ENCODE assay signal across 8 cellular contexts in the genomic region with DNA sequence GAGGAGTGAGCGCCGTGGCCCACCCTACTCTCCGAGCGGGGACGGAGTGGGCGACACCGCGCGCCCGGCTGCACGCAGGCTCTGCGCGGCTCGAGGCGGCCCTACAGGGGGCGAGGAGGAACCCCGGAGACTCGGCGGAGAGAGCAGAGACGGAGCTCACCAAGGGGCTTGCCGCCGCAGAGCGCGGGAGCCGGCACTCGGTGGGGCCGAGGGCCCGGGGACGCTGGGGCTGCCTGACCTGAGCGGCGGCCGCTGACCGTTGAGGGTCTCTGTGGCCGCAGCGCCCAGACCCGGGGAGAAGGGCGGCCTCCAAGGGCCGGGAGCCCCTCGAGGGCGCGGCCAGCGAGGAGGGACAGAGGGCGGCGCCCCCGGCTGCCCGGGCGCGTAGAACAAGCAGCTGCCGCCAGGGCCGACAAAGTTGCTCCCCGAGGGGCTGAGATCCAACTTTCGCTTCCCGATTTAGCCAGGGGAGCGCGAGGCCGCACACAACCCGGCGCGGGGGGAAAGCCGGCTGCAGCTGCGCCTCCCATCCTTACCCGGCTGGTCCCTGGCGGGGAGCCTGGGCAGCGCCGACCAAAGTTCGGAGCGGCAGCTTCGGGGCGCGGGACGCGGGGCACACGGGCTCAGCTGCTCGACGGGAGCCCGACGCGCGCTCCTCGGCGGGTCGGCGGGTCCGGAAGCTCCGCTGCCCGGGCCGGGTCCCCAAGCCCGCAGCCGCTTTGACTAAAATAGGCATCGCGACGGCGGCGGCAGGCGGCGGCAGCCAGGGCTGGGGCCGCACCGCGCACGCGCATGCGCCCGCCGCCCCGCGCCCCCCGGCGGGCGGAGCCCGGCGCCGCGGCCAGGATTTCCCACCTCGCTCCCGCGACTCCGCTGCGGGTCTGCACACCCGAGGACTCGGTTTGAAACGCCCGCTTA. TPM values are rescaled to one million over a fixed set of nuclear protein-coding genes. Genes with fewer than 3 reads are reported as not detected.
DNase-seq lines count a peak whose midpoint lies in the region; ATAC-seq, FAIRE-seq and TF ChIP-seq lines count a peak whose summit lies in the region.

No MANE protein-coding gene starts in this region.

- H3K79me2 ChIP-seq in SK-N-SH (ENCODE audit: insufficient read depth), result peaks cover 28% of the 10 kb centered on the region

- H3K27me3 Mint-ChIP-seq in Caco-2 (ENCODE audit: insufficient read depth, unreplicated experiment) (peaks cover 10% of the 10 kb centered on the region), chondrocyte (ENCODE audit: low read depth) (no peaks in the 10 kb centered on the region)

- H2AFZ ChIP-seq in SK-N-SH (ENCODE audit: low read depth), result peak overlapping the region; percentile 98

- H3K9me3 Mint-ChIP-seq in Caco-2 (ENCODE audit: unreplicated experiment), result no peaks in the 10 kb centered on the region
- no peaks in the 10 kb centered on the region for H3K9me3 Mint-ChIP-seq in chondrocyte (ENCODE audit: low read depth)

- H4K20me1 ChIP-seq in SK-N-SH (ENCODE audit: insufficient read depth), result no peaks in the 10 kb centered on the region

- peak overlapping the region; percentile 75 for H3K9ac ChIP-seq in SK-N-SH
- H3K9ac ChIP-seq in kidney (ENCODE audit: low read length in 2 of 2), result no peak overlapping the region

- no peak for TF ChIP-seq RAD21 in SK-N-SH (IDR thresholded peaks at IDR 0.05; ENCODE audit: low read length)

- peak overlapping the region; percentile 74 for H3K4me3 ChIP-seq in Caco-2 (ENCODE audit: low read depth, low read length)
- H3K4me3 ChIP-seq in SK-N-SH (ENCODE audit: low read depth in 2 of 2, low read length in 1 of 2), result peak overlapping the region; percentile 85 to 90
- peak overlapping the region; percentile 52 to 56 for H3K4me3 ChIP-seq in kidney (ENCODE audit: low read length in 2 of 2)

- peak in 1 of 2 experiments; percentile 19; a peak in 1 of 4 replicates for TF ChIP-seq EP300 in SK-N-SH (IDR thresholded peaks at IDR 0.05; ENCODE audit: borderline replicate concordance in 1 of 2, low read depth in 1 of 2, low read length in 1 of 2)

- POLR2A ChIA-PET in Caco-2 (lab: Charles Lee) (no interaction called here), SK-N-SH (lab: Yijun Ruan, JAX) (interaction anchor here (0.6 kb wide), 1 partner anchor 58 kb away, joined by 3 read pairs; no protein-coding TSS in a partner anchor)

- no TSS peak for BruUV-seq in Caco-2 (replicated peaks; lab: Mats Ljungman, UMichigan)

- peak overlapping the region; percentile 50 to 82 for H3K27ac ChIP-seq in SK-N-SH (ENCODE audit: low read depth in 2 of 2, low read length in 1 of 2)
- H3K27ac ChIP-seq in kidney (ENCODE audit: low read depth in 2 of 2, low read length in 2 of 2), result no peak overlapping the region

- H3K36me3 Mint-ChIP-seq in Caco-2 (ENCODE audit: insufficient read depth, unreplicated experiment) (no peaks in the 10 kb centered on the region), chondrocyte (ENCODE audit: low read depth) (peaks cover 2% of the 10 kb centered on the region)

- intact Hi-C loops in Caco-2 (cut with micrococcal nuclease; ENCODE audit: unreplicated experiment), result loop anchor here (5.0 kb wide), 2 partner anchors 49 to 136 kb away; no protein-coding TSS in a partner anchor
- intact Hi-C loops in kidney (cut with DNase I), result no loop called here

- TF ChIP-seq CTCF in Caco-2 (IDR thresholded peaks at IDR 0.05; ENCODE audit: insufficient read depth in 1 of 2, low read depth in 1 of 2, low read length in 1 of 2, severe bottlenecking in 1 of 2, unreplicated experiment in 1 of 2), result peak in 1 of 2 experiments; percentile 8
- TF ChIP-seq CTCF in SK-N-SH (IDR thresholded peaks at IDR 0.05), result peak; percentile 35
- TF ChIP-seq CTCF in chondrocyte (IDR thresholded peaks at IDR 0.05), result peak; percentile 61
- no peak for TF ChIP-seq CTCF in kidney (IDR thresholded peaks at IDR 0.05; ENCODE audit: borderline replicate concordance, extremely low read depth, insufficient read depth)

- H3K9me3 ChIP-seq in Caco-2 (no peaks in the 10 kb centered on the region), SK-N-SH (no peaks in the 10 kb centered on the region), kidney (ENCODE audit: control insufficient read depth in 1 of 2, low read length in 2 of 2) (no peaks in the 10 kb centered on the region)

- H3K27ac Mint-ChIP-seq in Caco-2 (ENCODE audit: unreplicated experiment) (no peak overlapping the region), chondrocyte (ENCODE audit: unreplicated experiment) (no peak overlapping the region)

- H3K4me1 Mint-ChIP-seq in Caco-2 (ENCODE audit: low read depth, unreplicated experiment), result no peaks in the 10 kb centered on the region
- peaks cover 18% of the 10 kb centered on the region for H3K4me1 Mint-ChIP-seq in chondrocyte (ENCODE audit: low read depth)

- H3K9me2 ChIP-seq in SK-N-SH, result no peaks in the 10 kb centered on the region

- H3K4me2 ChIP-seq in SK-N-SH, result peak overlapping the region; percentile 92

- peak overlapping the region; percentile 76 for H3K4me3 Mint-ChIP-seq in Caco-2 (ENCODE audit: unreplicated experiment)
- peak overlapping the region; percentile 78 for H3K4me3 Mint-ChIP-seq in chondrocyte (ENCODE audit: unreplicated experiment)

- DNase-seq in Caco-2, result peak; percentile 50 to 69
- peak; percentile 97 for DNase-seq in SK-N-SH
- no peak for DNase-seq in chondrocyte (ENCODE audit: low spot score)
- peak; percentile 78 for DNase-seq in kidney
- peak; percentile 21 for DNase-seq in smooth muscle cell of the brain vasculature (ENCODE audit: low read depth, low spot score)
- DNase-seq in stimulated activated naive CD4-positive, alpha-beta T cell treated with Interleukin-2 at 50 U/mL for 16 hours (lab: John Stamatoyannopoulos, UW), result no peak

- H3F3A ChIP-seq in SK-N-SH (replicated peaks; ENCODE audit: insufficient read depth), result no peaks in the 10 kb centered on the region

- 0% methylated on average over 21 of the region's 122 CpGs for WGBS in SK-N-SH (ENCODE audit: low lambda C conversion rate)

- CTCF ChIA-PET in Caco-2 (lab: Charles Lee), result interaction anchor here (1.4 kb wide), 1 partner anchor 49 kb away, joined by 8 read pairs; no protein-coding TSS in a partner anchor
- CTCF ChIA-PET in SK-N-SH (lab: Yijun Ruan, JAX), result interaction anchor here (0.7 to 2.0 kb wide), 18 partner anchors 10 to 266 kb away, joined by 3 to 10 read pairs (median 4); partner anchors contain the start of gene PREP

- ATAC-seq in GM19372 (IDR thresholded peaks at IDR 0.05; ENCODE audit: low read depth, unreplicated experiment) (peak; percentile 51), HG03469 (IDR thresholded peaks at IDR 0.05; ENCODE audit: unreplicated experiment) (peak; percentile 39)

- H3K27me3 ChIP-seq in Caco-2 (replicated peaks; ENCODE audit: control insufficient read depth, insufficient read depth, low read length) (no peaks in the 10 kb centered on the region), SK-N-SH (ENCODE audit: insufficient read depth) (no peaks in the 10 kb centered on the region)

- H3K36me3 ChIP-seq in Caco-2 (ENCODE audit: control insufficient read depth, insufficient read depth, low read length) (no peaks in the 10 kb centered on the region), SK-N-SH (replicated peaks in 1 of 2; ENCODE audit: control insufficient read depth in 1 of 2, insufficient read depth in 2 of 2, low read length in 1 of 2) (peaks cover 0 to 4% of the 10 kb centered on the region in 2 experiments), kidney (ENCODE audit: control insufficient read depth in 1 of 2, insufficient read depth in 2 of 2, low read length in 2 of 2) (no peaks in the 10 kb centered on the region)

- FAIRE-seq in kidney (lab: Jason Lieb, UNC), result no peak

- H3K4me1 ChIP-seq in Caco-2 (no peaks in the 10 kb centered on the region), SK-N-SH (ENCODE audit: control insufficient read depth in 1 of 2, insufficient read depth in 2 of 2, low read depth in 1 of 2, low read length in 1 of 2) (peaks cover 0 to 8% of the 10 kb centered on the region in 2 experiments; a peak in 2 of 4 replicates), kidney (ENCODE audit: control insufficient read depth in 1 of 2, insufficient read depth in 1 of 2, low read depth in 1 of 2, low read length in 2 of 2) (peaks cover 0 to 2% of the 10 kb centered on the region in 2 donors)

TF ChIP-seq in SK-N-SH, 30 proteins besides CTCF, POLR2A, EP300 and RAD21 (continues in another document):
- no peak for TF ChIP-seq RXRA (IDR thresholded peaks at IDR 0.05; ENCODE audit: borderline replicate concordance, low read depth)
- no peak for TF ChIP-seq GABPA (IDR thresholded peaks at IDR 0.05; ENCODE audit: low read depth)
- no peak for TF ChIP-seq RFX5 (IDR thresholded peaks at IDR 0.05; ENCODE audit: low read length)
- TF ChIP-seq, protein P1, sequence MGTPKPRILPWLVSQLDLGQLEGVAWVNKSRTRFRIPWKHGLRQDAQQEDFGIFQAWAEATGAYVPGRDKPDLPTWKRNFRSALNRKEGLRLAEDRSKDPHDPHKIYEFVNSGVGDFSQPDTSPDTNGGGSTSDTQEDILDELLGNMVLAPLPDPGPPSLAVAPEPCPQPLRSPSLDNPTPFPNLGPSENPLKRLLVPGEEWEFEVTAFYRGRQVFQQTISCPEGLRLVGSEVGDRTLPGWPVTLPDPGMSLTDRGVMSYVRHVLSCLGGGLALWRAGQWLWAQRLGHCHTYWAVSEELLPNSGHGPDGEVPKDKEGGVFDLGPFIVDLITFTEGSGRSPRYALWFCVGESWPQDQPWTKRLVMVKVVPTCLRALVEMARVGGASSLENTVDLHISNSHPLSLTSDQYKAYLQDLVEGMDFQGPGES (IDR thresholded peaks at IDR 0.05; ENCODE audit: low read depth, low read length), result no peak
- TF ChIP-seq MEF2A (IDR thresholded peaks at IDR 0.05; ENCODE audit: borderline replicate concordance, low read depth), result no peak
- TF ChIP-seq PBX3 (IDR thresholded peaks at IDR 0.05), result no peak
- no peak for TF ChIP-seq MXI1 (IDR thresholded peaks at IDR 0.05; ENCODE audit: low read depth, low read length)

RNA-seq across cellular contexts. Expression of gene POPDC3, which starts 43.1 kb away (rescaled TPM):
- 0.70 and 0.84 TPM in 2 replicates for total RNA-seq in Caco-2 (2022)
- polyA plus RNA-seq in SK-N-SH (2012; rRNA removed), result 19.0 and 21.3 TPM in 2 replicates
- polyA plus RNA-seq in SK-N-SH (2012; cell fraction: cytosol; rRNA removed), result 30.6 and 38.1 TPM in 2 replicates
- 8.3 and 15.8 TPM in 2 replicates for polyA plus RNA-seq in SK-N-SH (2012; cell fraction: nucleus; rRNA removed)
- 2.6 to 4.6 TPM (median 3.4 TPM) in 3 replicates for total RNA-seq in chondrocyte
- total RNA-seq in kidney, result not detected
- not detected for polyA plus RNA-seq in kidney (ENCODE audit: insufficient read depth, low read depth, low replicate concordance)

Comparison
In these comparisons a context has a peak if more than half of its experiments do, and no peak if none do; other contexts are left out.
1. DNase-seq: peak in Caco-2 (2 of 2), SK-N-SH (single experiment), kidney (single experiment) and smooth muscle cell of the brain vasculature (single experiment); none in chondrocyte (single experiment) and stimulated activated naive CD4-positive, alpha-beta T cell treated with Interleukin-2 at 50 U/mL for 16 hours (single experiment).
2. H3K27ac ChIP-seq: peak in SK-N-SH (2 of 2); none in kidney (0 of 2).
3. Peak in every context shown above with its lines, with median percentiles within 50 percentile points of each other: H3K4me3 ChIP-seq.